15 cellular contexts compared by ENCODE assay signal in the genomic region with DNA sequence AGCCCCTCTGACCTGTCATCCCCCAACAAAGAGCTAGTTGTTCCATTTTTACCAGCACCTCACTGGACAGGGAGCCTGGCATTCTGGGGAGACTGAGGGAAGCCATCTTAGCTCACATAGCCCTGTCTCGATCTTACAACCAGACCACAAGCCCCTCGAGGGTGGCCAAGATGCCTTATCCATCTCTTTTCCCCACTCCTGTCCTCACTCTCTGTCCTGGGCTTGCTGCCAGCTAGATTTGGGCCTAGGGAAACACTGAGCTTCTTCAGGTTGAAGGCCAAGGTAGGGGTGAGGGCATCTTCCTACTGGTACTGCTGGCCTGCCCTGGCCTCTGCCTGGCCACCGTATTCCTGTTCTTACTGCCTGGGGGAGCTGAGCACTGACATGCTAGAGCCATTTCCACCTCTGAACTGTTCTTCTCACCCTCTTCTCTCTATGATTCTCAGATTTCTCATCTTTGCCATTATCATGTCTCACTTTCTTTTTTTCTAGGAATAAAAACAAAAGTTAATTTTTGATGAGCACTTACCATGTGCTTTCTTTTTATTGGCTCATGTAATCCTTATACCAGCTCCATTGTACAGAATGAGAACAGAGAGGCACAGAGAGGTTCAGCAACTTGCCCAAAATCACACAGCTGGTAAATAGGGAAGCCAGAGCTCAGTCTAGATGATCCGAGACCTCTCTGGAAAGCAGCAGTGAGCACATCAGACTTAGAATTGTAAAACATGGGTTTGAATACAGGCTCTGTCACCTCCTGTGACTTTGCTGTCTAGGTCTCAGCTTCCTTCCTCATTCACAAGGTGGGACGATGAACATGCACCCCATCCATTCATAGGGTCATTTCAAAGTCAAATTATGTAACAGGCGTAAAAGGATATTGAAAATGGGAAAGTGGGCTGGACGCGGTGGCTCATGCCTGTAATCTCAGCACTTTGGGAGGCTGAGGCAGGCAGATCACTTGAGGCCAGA. TPM values are rescaled to one million over a fixed set of nuclear protein-coding genes. Genes with fewer than 3 reads are reported as not detected.
DNase-seq lines count a peak whose midpoint lies in the region; ATAC-seq and TF ChIP-seq lines count a peak whose summit lies in the region.
"Had no signal": no experiment of that assay in that cellular context is flagged by ENCODE, and none has a peak within 500 bp of the region (broad histone marks: within the 10 kb centered on the region; RNA-seq: fewer than 3 reads in every experiment).

No MANE protein-coding gene starts in this region.

- ATAC-seq in HG03139 (IDR thresholded peaks at IDR 0.05; ENCODE audit: unreplicated experiment) = no peak
- ATAC-seq in GM21515 (IDR thresholded peaks at IDR 0.05; ENCODE audit: unreplicated experiment) = no peak
- ATAC-seq: Panc1, sciatic nerve had no signal

- in situ Hi-C loops in KBM-7 (cut with MboI; ENCODE audit: low pct_unique_long_range_greater_than_20kb, low sequenced_read_pairs) = no loop called here

- peaks cover 0 to 10% (median 7%) of the 10 kb centered on the region in 8 donors for H3K9me3 ChIP-seq in spleen
- peaks cover 0 to 6% (median 1%) of the 10 kb centered on the region in 4 donors for H3K9me3 ChIP-seq in esophagus muscularis mucosa
- H3K9me3 ChIP-seq: upper lobe of left lung had no signal

- intact Hi-C loops in spleen (cut with DNase I; ENCODE audit: low total_unique reads) (loop anchor here (5.0 kb wide), 1 partner anchor 143 kb away; no protein-coding TSS in a partner anchor), esophagus muscularis mucosa (cut with DNase I) (no loop called here)

- TF ChIP-seq EP300 in esophagus muscularis mucosa (IDR thresholded peaks at IDR 0.05) = no peak

- H3K4me1 ChIP-seq in spleen (peaks cover 0 to 29% (median 12%) of the 10 kb centered on the region in 6 donors), esophagus muscularis mucosa (peaks cover 0 to 13% (median 11%) of the 10 kb centered on the region in 4 donors)

- H3K27ac Mint-ChIP-seq in activated CD4-positive, alpha-beta T cell treated with anti-CD3 and anti-CD28 coated beads, Interleukin-2, amount 10 ng/mL, durations not matched to agents 7 days and 5 days = peak overlapping the region; percentile 58
- peak overlapping the region; percentile 93 for H3K27ac Mint-ChIP-seq in activated naive CD8-positive, alpha-beta T cell

- peak overlapping the region in 4 of 8 donors; percentile 31 to 46 (median 43) for H3K27ac ChIP-seq in spleen
- no peak overlapping the region for H3K27ac ChIP-seq in esophagus muscularis mucosa (replicated peaks in 1 of 4)
- H3K27ac ChIP-seq: brain microvascular endothelial cell, upper lobe of left lung had no signal

- TF ChIP-seq CTCF in spleen (IDR thresholded peaks at IDR 0.05 in 8 of 11, conservative IDR thresholded peaks at IDR 0.05 in 3 of 11) (no peak), esophagus muscularis mucosa (IDR thresholded peaks at IDR 0.05) (no peak)

- no peak for DNase-seq in activated CD4-positive, alpha-beta T cell treated with anti-CD3 and anti-CD28 coated beads, Interleukin-2, amount 10 ng/mL, durations not matched to agents 7 days and 5 days
- no peak for DNase-seq in activated CD4-positive, alpha-beta T cell treated with anti-CD3 and anti-CD28 coated beads for 1 hour
- DNase-seq in KBM-7 (peak; percentile 52), spleen (peak; percentile 54), esophagus muscularis mucosa (ENCODE audit: extremely low spot score) (no peak)
- DNase-seq: ACHN, brain microvascular endothelial cell, Caco-2, NCI-H69, upper lobe of left lung had no signal

- H3K4me3 ChIP-seq in spleen = no peak overlapping the region
- H3K4me3 ChIP-seq in esophagus muscularis mucosa = no peak overlapping the region
- H3K4me3 ChIP-seq: upper lobe of left lung had no signal

- TF ChIP-seq POLR2A in spleen (IDR thresholded peaks at IDR 0.05) (no peak), esophagus muscularis mucosa (IDR thresholded peaks at IDR 0.05; ENCODE audit: low read depth) (no peak)

- peaks cover 11% of the 10 kb centered on the region for H3K36me3 Mint-ChIP-seq in activated CD4-positive, alpha-beta T cell treated with anti-CD3 and anti-CD28 coated beads, Interleukin-2, amount 10 ng/mL, durations not matched to agents 7 days and 5 days (ENCODE audit: low read depth)
- H3K36me3 Mint-ChIP-seq in activated naive CD8-positive, alpha-beta T cell = peaks cover 2% of the 10 kb centered on the region

- H3K36me3 ChIP-seq in spleen (peaks cover 0 to 67% (median 19%) of the 10 kb centered on the region in 6 donors), esophagus muscularis mucosa (no peaks in the 10 kb centered on the region)
- H3K36me3 ChIP-seq: brain microvascular endothelial cell, upper lobe of left lung had no signal

- POLR2A ChIA-PET in activated CD4-positive, alpha-beta T cell treated with anti-CD3 and anti-CD28 coated beads, Interleukin-2, amount 10 ng/mL, durations not matched to agents 7 days and 5 days (lab: Charles Lee) = interaction anchor here (0.6 kb wide), 1 partner anchor 438 kb away, joined by 4 read pairs; no protein-coding TSS in a partner anchor

- CTCF ChIA-PET in activated CD4-positive, alpha-beta T cell treated with anti-CD3 and anti-CD28 coated beads, Interleukin-2, amount 10 ng/mL, durations not matched to agents 7 days and 5 days (lab: Charles Lee) = interaction anchor here (0.6 to 26.0 kb wide), 11 partner anchors 4 to 186 kb away, joined by 3 to 439 read pairs (median 4); no protein-coding TSS in a partner anchor

- H3K27me3 ChIP-seq in spleen (replicated peaks in 1 of 7) = no peaks in the 10 kb centered on the region
- H3K27me3 ChIP-seq in esophagus muscularis mucosa = no peaks in the 10 kb centered on the region
- H3K27me3 ChIP-seq: brain microvascular endothelial cell, upper lobe of left lung had no signal

- H3K27me3 Mint-ChIP-seq in activated CD4-positive, alpha-beta T cell treated with anti-CD3 and anti-CD28 coated beads, Interleukin-2, amount 10 ng/mL, durations not matched to agents 7 days and 5 days = no peaks in the 10 kb centered on the region
- H3K27me3 Mint-ChIP-seq in activated naive CD8-positive, alpha-beta T cell = no peaks in the 10 kb centered on the region

- H3K4me3 Mint-ChIP-seq in activated CD4-positive, alpha-beta T cell treated with anti-CD3 and anti-CD28 coated beads, Interleukin-2, amount 10 ng/mL, durations not matched to agents 7 days and 5 days = no peak overlapping the region
- peak overlapping the region; percentile 51 for H3K4me3 Mint-ChIP-seq in activated naive CD8-positive, alpha-beta T cell

- peaks cover 43% of the 10 kb centered on the region for H3K4me1 Mint-ChIP-seq in activated CD4-positive, alpha-beta T cell treated with anti-CD3 and anti-CD28 coated beads, Interleukin-2, amount 10 ng/mL, durations not matched to agents 7 days and 5 days
- H3K4me1 Mint-ChIP-seq in activated naive CD8-positive, alpha-beta T cell (ENCODE audit: low read depth) = peaks cover 27% of the 10 kb centered on the region

- 60 to 73% (median 66%) methylated on average over 8 of the region's 8 CpGs for WGBS in spleen, 5 donors
- WGBS in esophagus muscularis mucosa = 77% methylated on average over 8 of the region's 8 CpGs

- H3K9me3 Mint-ChIP-seq in activated CD4-positive, alpha-beta T cell treated with anti-CD3 and anti-CD28 coated beads, Interleukin-2, amount 10 ng/mL, durations not matched to agents 7 days and 5 days = peaks cover 6% of the 10 kb centered on the region
- no peaks in the 10 kb centered on the region for H3K9me3 Mint-ChIP-seq in activated naive CD8-positive, alpha-beta T cell (ENCODE audit: low read depth)

RNA-seq across cellular contexts. Expression of a gene that starts 28.6 kb away (rescaled TPM):
- 1 to 10 TPM; 1.5 to 2.1 TPM for total RNA-seq in activated CD4-positive, alpha-beta T cell treated with anti-CD3 and anti-CD28 coated beads, Interleukin-2, amount 10 ng/mL, durations not matched to agents 7 days and 5 days
- total RNA-seq in spleen (100 to 1,000 TPM; 200 to 426 (median 316) TPM), esophagus muscularis mucosa (10 to 100 TPM; 13.9 to 23.1 (median 19.3) TPM)
- polyA plus RNA-seq in spleen = 100 to 1,000 TPM in 1 of 3 donors, 10 to 100 TPM in 2; 63.4 to 121 (median 84.2) TPM
- total RNA-seq: Caco-2 had no signal

RNA-seq across cellular contexts. Expression of a gene that starts 48.1 kb away (rescaled TPM):
- 100 to 1,000 TPM in 1 of 2 experiments, 10 to 100 TPM in 1; 94.7 to 107 TPM for total RNA-seq in activated CD4-positive, alpha-beta T cell treated with anti-CD3 and anti-CD28 coated beads, Interleukin-2, amount 10 ng/mL, durations not matched to agents 7 days and 5 days
- total RNA-seq in spleen (100 to 1,000 TPM; 135 to 191 (median 162) TPM), esophagus muscularis mucosa (100 to 1,000 TPM; 205 to 258 (median 232) TPM)
- 100 to 1,000 TPM in 2 of 3 donors, 10 to 100 TPM in 1; 87.3 to 144 (median 134) TPM for polyA plus RNA-seq in spleen

Comparison
In these comparisons a context has a peak if more than half of its experiments do, and no peak if none do; other contexts are left out.
1. DNase-seq: peak in KBM-7 (single experiment) and spleen (single experiment); none in activated CD4-positive, alpha-beta T cell treated with anti-CD3 and anti-CD28 coated beads, Interleukin-2, amount 10 ng/mL, durations not matched to agents 7 days and 5 days (single experiment), activated CD4-positive, alpha-beta T cell treated with anti-CD3 and anti-CD28 coated beads for 1 hour (single experiment) and esophagus muscularis mucosa (single experiment).
2. RNA of a gene that starts 28.6 kb away (total RNA-seq): 200 to 426 TPM in spleen; 13.9 to 23.1 TPM in esophagus muscularis mucosa and 1.5 to 2.1 TPM in activated CD4-positive, alpha-beta T cell treated with anti-CD3 and anti-CD28 coated beads, Interleukin-2, amount 10 ng/mL, durations not matched to agents 7 days and 5 days; every median in the first group is over 4 times any median in the second.